1 cellular context compared by ENCODE assay signal in genomic region chr5:100535060-100536005, GRCh38.
TF ChIP-seq lines count a peak whose summit lies in the region.

TSS of gene FAM174A (plus strand) at chr5:100535374. CDS start at chr5:100535531, 157 bp downstream.

TF ChIP-seq in GM12878, 131 proteins besides CTCF, POLR2A, EP300 and RAD21 (continued from another document):
- TF ChIP-seq MLLT1 (IDR thresholded peaks at IDR 0.05) = no peak
- 0 out of 2 replicates have a peak, but pooled peaks have one; percentile 17 for TF ChIP-seq PAX5 (IDR thresholded peaks at IDR 0.05; ENCODE audit: borderline replicate concordance, low read depth, low read length)
